In the genomic region with DNA sequence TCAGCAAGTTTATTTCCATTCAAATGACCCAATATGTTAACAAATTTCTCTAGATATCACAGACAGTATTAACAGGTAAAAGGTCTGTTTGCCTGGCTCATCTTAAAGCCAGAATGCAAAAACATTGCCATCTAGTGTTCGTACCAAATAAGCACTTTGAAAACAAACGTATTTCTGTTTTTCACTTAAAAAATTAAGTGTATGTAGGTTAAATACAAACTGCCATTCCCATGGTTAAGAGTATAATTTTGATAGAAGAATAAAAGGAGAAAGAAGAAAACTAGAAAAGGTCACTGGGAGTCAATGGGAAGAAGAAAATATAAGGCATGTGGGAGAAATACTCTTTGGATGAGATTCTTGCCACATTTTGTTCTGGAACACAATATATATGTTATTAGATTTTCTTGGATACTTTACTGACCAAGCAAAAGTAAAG, we compare ENCODE assay signal across 8 cellular contexts. TPM values are rescaled to one million over a fixed set of nuclear protein-coding genes. Genes with fewer than 3 reads are reported as not detected.
A peak's percentile ranks its signal among the peaks of the same experiment; 100 is the strongest.
DNase-seq lines count a peak whose midpoint lies in the region; ATAC-seq and TF ChIP-seq lines count a peak whose summit lies in the region.

No MANE protein-coding gene starts in this region.

- no peak overlapping the region for H3K9ac ChIP-seq in neuronal stem cell (ENCODE audit: low read depth, low read length, poor library complexity)

- no peak overlapping the region for H3K23ac ChIP-seq in neuronal stem cell (ENCODE audit: low read depth, low read length, poor library complexity)

- H3K9me3 ChIP-seq in heart right ventricle (no peaks in the 10 kb centered on the region), neuronal stem cell (replicated peaks in 1 of 2; ENCODE audit: control insufficient read depth in 2 of 2, insufficient read depth in 1 of 2, low read depth in 1 of 2, low read length in 2 of 2) (no peaks in the 10 kb centered on the region)

- H4K8ac ChIP-seq in neuronal stem cell (ENCODE audit: low read depth, low read length), result no peak overlapping the region

- H3K27ac Mint-ChIP-seq in MCF 10A (ENCODE audit: low read depth, unreplicated experiment) (no peak overlapping the region), nephron progenitor cell (no peak overlapping the region)

- no peak overlapping the region for H2BK12ac ChIP-seq in neuronal stem cell (ENCODE audit: low read length)

- H3K36me3 Mint-ChIP-seq in MCF 10A (ENCODE audit: insufficient read depth, unreplicated experiment) (peaks cover 9% of the 10 kb centered on the region), nephron progenitor cell (ENCODE audit: low read depth) (peaks cover 20% of the 10 kb centered on the region)

- no peak overlapping the region for H2BK5ac ChIP-seq in neuronal stem cell (ENCODE audit: low read length)

- H3K9me3 Mint-ChIP-seq in MCF 10A (ENCODE audit: unreplicated experiment) (no peaks in the 10 kb centered on the region), nephron progenitor cell (no peaks in the 10 kb centered on the region)

- BruUV-seq in MCF 10A (replicated peaks; lab: Mats Ljungman, UMichigan), result no TSS peak

- intact Hi-C loops in heart right ventricle (cut with DNase I), result loop anchor here in 6 of 10 donors (5.0 to 10.0 kb wide), 5 partner anchors 582 to 635 kb away; no protein-coding TSS in a partner anchor
- intact Hi-C loops in Right ventricle myocardium superior (cut with DNase I), result loop anchor here (5.0 kb wide), 1 partner anchor 585 kb away; no protein-coding TSS in a partner anchor
- intact Hi-C loops in MCF 10A (cut with micrococcal nuclease), result loop anchor here (1.0 to 10.0 kb wide), 3 partner anchors 492 to 633 kb away; no protein-coding TSS in a partner anchor

- CTCF ChIA-PET in MCF 10A (lab: Yijun Ruan, JAX), result interaction anchor here (1.0 to 2.5 kb wide), 2 partner anchors 582 to 584 kb away, joined by 3 to 9 read pairs; no protein-coding TSS in a partner anchor

- H3K27ac ChIP-seq in heart right ventricle, result no peak overlapping the region
- H3K27ac ChIP-seq in neuronal stem cell (replicated peaks; ENCODE audit: low read length), result no peak overlapping the region

- no peak overlapping the region for H3K4me2 ChIP-seq in neuronal stem cell (ENCODE audit: insufficient read depth, low read length, poor library complexity, severe bottlenecking)

- H3K4me3 ChIP-seq in heart right ventricle (no peak overlapping the region), neuronal stem cell (ENCODE audit: low read length in 2 of 2) (no peak overlapping the region)

- TF ChIP-seq CTCF in heart right ventricle (IDR thresholded peaks at IDR 0.05), result peak; percentile 17 to 67 (median 53)
- peak; percentile 43 for TF ChIP-seq CTCF in MCF 10A (IDR thresholded peaks at IDR 0.05; ENCODE audit: unreplicated experiment)
- peak; percentile 67 for TF ChIP-seq CTCF in nephron progenitor cell (IDR thresholded peaks at IDR 0.05)

- H3K4ac ChIP-seq in neuronal stem cell (ENCODE audit: low read length), result no peak overlapping the region

- H3K79me1 ChIP-seq in neuronal stem cell (ENCODE audit: low read depth, low read length), result no peaks in the 10 kb centered on the region

- no peak overlapping the region for H3K14ac ChIP-seq in neuronal stem cell (ENCODE audit: low read length)

- peaks cover 0 to 51% (median 0%) of the 10 kb centered on the region in 9 donors for H3K36me3 ChIP-seq in heart right ventricle
- peaks cover 0 to 47% of the 10 kb centered on the region in 2 donors for H3K36me3 ChIP-seq in neuronal stem cell (replicated peaks in 1 of 2; ENCODE audit: control insufficient read depth in 2 of 2, insufficient read depth in 2 of 2, low read length in 2 of 2)

- H3K4me3 Mint-ChIP-seq in MCF 10A (ENCODE audit: unreplicated experiment) (no peak overlapping the region), nephron progenitor cell (no peak overlapping the region)

- H2BK120ac ChIP-seq in neuronal stem cell (ENCODE audit: low read depth, low read length), result no peak overlapping the region

- H3K4me1 Mint-ChIP-seq in MCF 10A (ENCODE audit: insufficient read depth, unreplicated experiment) (no peaks in the 10 kb centered on the region), nephron progenitor cell (no peaks in the 10 kb centered on the region)

- H3K27me3 ChIP-seq in heart right ventricle (no peaks in the 10 kb centered on the region), neuronal stem cell (ENCODE audit: control insufficient read depth in 3 of 3, insufficient read depth in 3 of 3, low read depth in 1 of 3, low read length in 3 of 3) (no peaks in the 10 kb centered on the region)

- H3K27me3 Mint-ChIP-seq in MCF 10A (ENCODE audit: insufficient read depth, unreplicated experiment) (no peaks in the 10 kb centered on the region), nephron progenitor cell (ENCODE audit: low read depth, poor library complexity) (no peaks in the 10 kb centered on the region)

- WGBS in heart right ventricle, 2 donors, result 25 to 33% methylated on average over 2 of the region's 2 CpGs
- no CpG with 5 or more reads among the region's 2 CpGs for WGBS in neuronal stem cell (ENCODE audit: extremely low coverage in 2 of 2, insufficient read length in 2 of 2, insufficient replicate concordance in 1 of 2), 2 donors

- POLR2A ChIA-PET in MCF 10A (lab: Yijun Ruan, JAX), result no interaction called here

- DNase-seq in heart right ventricle, result no peak
- DNase-seq in Right ventricle myocardium superior, result no peak
- DNase-seq in NCI-H2171 treated with DMSO at 0.1 percent for 48 hours (lab: John Stamatoyannopoulos, UW), result peak; percentile 76
- DNase-seq in MCF 10A (ENCODE audit: unreplicated experiment), result peak; percentile 22
- no peak for DNase-seq in nephron progenitor cell
- DNase-seq in neuronal stem cell (ENCODE audit: low spot score), result no peak

- no peak overlapping the region for H2AK5ac ChIP-seq in neuronal stem cell (ENCODE audit: low read depth, low read length)

- no peak overlapping the region for H2AFZ ChIP-seq in neuronal stem cell (ENCODE audit: low read length)

- H4K91ac ChIP-seq in neuronal stem cell (ENCODE audit: low read depth, low read length, poor library complexity), result no peak overlapping the region

- ATAC-seq in heart right ventricle (no peak), Right ventricle myocardium superior (ENCODE audit: poor library complexity) (no peak), HG02852 (IDR thresholded peaks at IDR 0.05; ENCODE audit: unreplicated experiment) (no peak), HG03469 (IDR thresholded peaks at IDR 0.05; ENCODE audit: unreplicated experiment) (no peak)

- peaks cover 0 to 1% (median 0%) of the 10 kb centered on the region in 9 donors for H3K4me1 ChIP-seq in heart right ventricle
- H3K4me1 ChIP-seq in neuronal stem cell (ENCODE audit: control insufficient read depth in 2 of 2, insufficient read depth in 1 of 2, low read depth in 1 of 2, low read length in 2 of 2), result no peaks in the 10 kb centered on the region

- H2BK15ac ChIP-seq in neuronal stem cell (ENCODE audit: low read length), result no peak overlapping the region

- no peak overlapping the region for H3K18ac ChIP-seq in neuronal stem cell (ENCODE audit: low read length)

RNA-seq across cellular contexts. Expression of gene ORC5, which starts 51.0 kb away (rescaled TPM):
- total RNA-seq in heart right ventricle, result 10 to 100 TPM in 1 of 10 donors, 1 to 10 TPM in 9; 5.6 to 12.0 (median 7.2) TPM
- 1 to 10 TPM; 3.2 to 6.5 TPM for polyA plus RNA-seq in heart right ventricle
- total RNA-seq in Right ventricle myocardium superior, result 7.2 TPM
- total RNA-seq in MCF 10A (2022), result 25.4 and 34.1 TPM in 2 replicates
- 14.0 TPM for polyA plus RNA-seq in neuronal stem cell (2013, experiment 1 of 2)
- 13.3 TPM for polyA plus RNA-seq in neuronal stem cell (2013, experiment 2 of 2)

Comparison
In these comparisons a context has a peak if more than half of its experiments do, and no peak if none do; other contexts are left out.
1. DNase-seq: peak in NCI-H2171 treated with DMSO at 0.1 percent for 48 hours (single experiment) and MCF 10A (single experiment); none in heart right ventricle (0 of 2), Right ventricle myocardium superior (single experiment), nephron progenitor cell (single experiment) and neuronal stem cell (single experiment).
2. Peak in every context shown above with its lines, with median percentiles within 50 percentile points of each other: CTCF ChIP-seq.